16 cellular contexts compared by ENCODE assay signal in the genomic region with DNA sequence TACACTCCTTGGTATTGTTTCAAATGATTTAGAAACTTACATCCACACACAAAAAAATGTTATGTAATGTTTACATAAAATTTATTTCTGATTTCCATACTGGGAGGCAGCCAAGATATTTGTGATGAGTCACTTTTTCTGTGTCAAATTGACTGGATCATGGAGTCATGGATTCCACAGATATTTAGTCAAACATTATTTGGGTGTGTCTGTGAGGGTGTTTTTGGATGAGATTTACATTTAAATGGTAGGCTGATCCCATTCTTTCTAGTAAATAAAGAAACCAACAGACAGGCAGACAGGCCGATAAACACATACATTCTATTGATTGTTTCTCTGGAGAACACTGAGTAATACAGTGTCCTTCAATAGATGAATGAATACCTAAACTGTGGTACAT.
DNase-seq lines count a peak whose midpoint lies in the region; ATAC-seq and TF ChIP-seq lines count a peak whose summit lies in the region.
"Had no signal": no experiment of that assay in that cellular context is flagged by ENCODE, and none has a peak within 500 bp of the region (broad histone marks: within the 10 kb centered on the region; RNA-seq: fewer than 3 reads in every experiment).

No MANE protein-coding gene starts in this region.

- peak overlapping the region; percentile 55 for H3K4me3 Mint-ChIP-seq in MCF 10A (ENCODE audit: unreplicated experiment)
- H3K4me3 Mint-ChIP-seq: activated B cell treated with CpG ODN at 0.5 μM for 24 hours; CD8-positive, alpha-beta memory T cell; natural killer cell treated with Interleukin-12 subunit alpha and Interleukin-12 subunit beta and Interleukin-15 and Interleukin-18, amount 100 ng/mL, for 72 hours had no signal

- H3K9me3 Mint-ChIP-seq in MCF 10A (ENCODE audit: unreplicated experiment), result no peaks in the 10 kb centered on the region

- DNase-seq in MCF 10A (ENCODE audit: unreplicated experiment), result peak; percentile 92
- no peak for DNase-seq in breast epithelium (ENCODE audit: low spot score in 2 of 2)
- peak; percentile 10 for DNase-seq in fibroblast of gingiva (ENCODE audit: low read depth)
- DNase-seq in CD1c-positive myeloid dendritic cell (ENCODE audit: extremely low spot score), result no peak
- DNase-seq in DMS79 (lab: John Stamatoyannopoulos, UW), result no peak
- DNase-seq in H4 (ENCODE audit: low spot score), result no peak
- DNase-seq: activated B cell treated with CpG ODN at 0.5 μM for 24 hours; activated effector memory CD4-positive, alpha-beta T cell treated with anti-CD3 and anti-CD28 coated beads, Interleukin-2, amount 50 U/mL, for 16 hours; CD8-positive, alpha-beta memory T cell; dorsolateral prefrontal cortex; KG1; NCI-H146; NCI-H510A treated with DMSO at 0.1 percent for 48 hours had no signal

- BruUV-seq in MCF 10A (replicated peaks; lab: Mats Ljungman, UMichigan), result no TSS peak

- CTCF ChIA-PET in MCF 10A (lab: Yijun Ruan, JAX), result no interaction called here

- no peak overlapping the region for H3K4me3 ChIP-seq in breast epithelium
- H3K4me3 ChIP-seq: dorsolateral prefrontal cortex had no signal

- POLR2A ChIA-PET in MCF 10A (lab: Yijun Ruan, JAX), result no interaction called here

- no peak for TF ChIP-seq POLR2A in breast epithelium (IDR thresholded peaks at IDR 0.05)

- peaks cover 19% of the 10 kb centered on the region for H3K4me1 Mint-ChIP-seq in MCF 10A (ENCODE audit: insufficient read depth, unreplicated experiment)
- H3K4me1 Mint-ChIP-seq: activated B cell treated with CpG ODN at 0.5 μM for 24 hours; CD8-positive, alpha-beta memory T cell had no signal

- intact Hi-C loops in MCF 10A (cut with micrococcal nuclease) (loop anchor here (10.0 kb wide), 1 partner anchor 558 kb away; the partner anchor contains the start of gene SLITRK6), breast epithelium (cut with DNase I; ENCODE audit: low total_unique reads) (no loop called here)

- no peaks in the 10 kb centered on the region for H3K9me3 ChIP-seq in breast epithelium

- no peak for TF ChIP-seq CTCF in MCF 10A (IDR thresholded peaks at IDR 0.05; ENCODE audit: unreplicated experiment)
- no peak for TF ChIP-seq CTCF in breast epithelium (IDR thresholded peaks at IDR 0.05)

- H3K36me3 ChIP-seq in breast epithelium, result no peaks in the 10 kb centered on the region

- H3K27ac Mint-ChIP-seq in MCF 10A (ENCODE audit: low read depth, unreplicated experiment), result peak overlapping the region; percentile 88
- H3K27ac Mint-ChIP-seq: activated B cell treated with CpG ODN at 0.5 μM for 24 hours; CD8-positive, alpha-beta memory T cell; natural killer cell treated with Interleukin-12 subunit alpha and Interleukin-12 subunit beta and Interleukin-15 and Interleukin-18, amount 100 ng/mL, for 72 hours had no signal

- no peaks in the 10 kb centered on the region for H3K36me3 Mint-ChIP-seq in MCF 10A (ENCODE audit: insufficient read depth, unreplicated experiment)
- H3K36me3 Mint-ChIP-seq: CD8-positive, alpha-beta memory T cell; natural killer cell treated with Interleukin-12 subunit alpha and Interleukin-12 subunit beta and Interleukin-15 and Interleukin-18, amount 100 ng/mL, for 72 hours had no signal

- ATAC-seq in SK-N-SH treated with all-trans-retinoic acid at 6 μM for 48 hours (peak; percentile 50; the same call in 2 of the 3 replicates), HG03460 (IDR thresholded peaks at IDR 0.05; ENCODE audit: unreplicated experiment) (no peak)
- ATAC-seq: natural killer cell treated with Interleukin-12 subunit alpha and Interleukin-12 subunit beta and Interleukin-15 and Interleukin-18, amount 100 ng/mL, for 72 hours had no signal

- no peak overlapping the region for H3K27ac ChIP-seq in breast epithelium
- H3K27ac ChIP-seq: dorsolateral prefrontal cortex had no signal

- no peaks in the 10 kb centered on the region for H3K27me3 ChIP-seq in breast epithelium
- H3K27me3 ChIP-seq: dorsolateral prefrontal cortex had no signal

- no peaks in the 10 kb centered on the region for H3K4me1 ChIP-seq in breast epithelium

- no peaks in the 10 kb centered on the region for H3K27me3 Mint-ChIP-seq in MCF 10A (ENCODE audit: insufficient read depth, unreplicated experiment)
- H3K27me3 Mint-ChIP-seq: activated B cell treated with CpG ODN at 0.5 μM for 24 hours; CD8-positive, alpha-beta memory T cell; natural killer cell treated with Interleukin-12 subunit alpha and Interleukin-12 subunit beta and Interleukin-15 and Interleukin-18, amount 100 ng/mL, for 72 hours had no signal

TF ChIP-seq in SK-N-SH treated with all-trans-retinoic acid at 6 μM for 48 hours, 23 proteins besides CTCF, POLR2A, EP300 and RAD21:
- TF ChIP-seq PPARA (CRISPR knock-in tag; IDR thresholded peaks at IDR 0.05; ENCODE audit: borderline replicate concordance) (no peak), CSRNP3 (CRISPR knock-in tag; IDR thresholded peaks at IDR 0.05) (no peak), ISL1 (CRISPR knock-in tag; IDR thresholded peaks at IDR 0.05) (0 out of 2 replicates have a peak, but pooled peaks have one; percentile 8)

Comparison
In these comparisons a context has a peak if more than half of its experiments do, and no peak if none do; other contexts are left out.
1. DNase-seq: peak in MCF 10A (single experiment) and fibroblast of gingiva (single experiment); none in breast epithelium (0 of 2), CD1c-positive myeloid dendritic cell (single experiment), DMS79 (single experiment) and H4 (single experiment).